10 cellular contexts compared by ENCODE assay signal in the genomic region with DNA sequence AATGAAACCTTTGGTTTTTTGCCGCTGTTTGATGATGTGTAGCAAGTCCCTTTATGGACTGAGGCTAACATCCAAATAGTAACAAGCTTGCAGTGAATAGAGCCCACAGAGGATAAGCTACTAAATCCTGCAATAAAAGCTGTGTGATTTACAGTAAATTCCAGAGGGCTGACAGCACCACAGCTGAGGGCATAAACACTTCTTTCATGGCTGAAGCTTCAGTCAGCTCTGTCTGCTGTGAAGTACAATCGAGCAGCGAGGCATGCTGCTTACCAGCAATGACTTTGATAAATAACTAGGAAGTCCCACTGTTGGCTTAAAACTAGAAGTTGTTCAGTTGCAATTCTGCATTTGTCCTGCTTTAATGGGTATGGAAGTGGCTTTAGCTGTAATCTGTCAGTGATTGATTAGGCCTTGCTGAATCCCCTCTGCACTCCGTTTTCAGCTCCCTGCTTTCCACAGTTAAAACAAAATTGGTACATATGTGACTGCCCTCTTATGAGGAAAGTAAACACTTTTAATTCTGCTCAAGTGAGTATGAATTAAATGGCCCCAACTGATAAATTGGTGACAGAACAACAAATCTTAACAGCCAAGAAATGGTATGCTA.
DNase-seq lines count a peak whose midpoint lies in the region; ATAC-seq, FAIRE-seq and TF ChIP-seq lines count a peak whose summit lies in the region.
"Had no signal": no experiment of that assay in that cellular context is flagged by ENCODE, and none has a peak within 500 bp of the region (broad histone marks: within the 10 kb centered on the region; RNA-seq: fewer than 3 reads in every experiment).

No MANE protein-coding gene starts in this region.

- H3K4me3 Mint-ChIP-seq in natural killer cell treated with Interleukin-12 subunit alpha and Interleukin-12 subunit beta and Interleukin-15 and Interleukin-18, amount 100 ng/mL, for 72 hours, result no peak overlapping the region

- peak overlapping the region; percentile 3 for H3K27ac ChIP-seq in psoas muscle
- H3K27ac ChIP-seq in HepG2 (ENCODE audit: extremely low read length, insufficient read depth, low read length), result no peak overlapping the region
- H3K27ac ChIP-seq: tibial artery had no signal

- TF ChIP-seq CTCF in psoas muscle (IDR thresholded peaks at IDR 0.05) (no peak), HepG2 (CRISPR knock-in tag; IDR thresholded peaks at IDR 0.05) (no peak)

- no peak for TF ChIP-seq RAD21 in HepG2 (CRISPR knock-in tag; IDR thresholded peaks at IDR 0.05)

- no peak for FAIRE-seq in HepG2 (lab: Jason Lieb, UNC)

- no peak overlapping the region for H2AFZ ChIP-seq in HepG2 (ENCODE audit: low read length)

- no peaks in the 10 kb centered on the region for H4K20me1 ChIP-seq in HepG2 (ENCODE audit: insufficient read depth, low read length)

- no TSS peak for BruUV-seq in HepG2 (replicated peaks; lab: Mats Ljungman, UMichigan)

- intact Hi-C loops in psoas muscle (cut with DNase I), result no loop called here
- intact Hi-C loops in HepG2 (cut with micrococcal nuclease; ENCODE audit: unreplicated experiment), result no loop called here

- no peak for TF ChIP-seq EP300 in HepG2 (IDR thresholded peaks at IDR 0.05; ENCODE audit: low read depth in 2 of 2, low read length in 2 of 2)
- TF ChIP-seq EP300 in HepG2 (CRISPR knock-in tag; IDR thresholded peaks at IDR 0.05; ENCODE audit: borderline replicate concordance), result no peak

- H3K27ac Mint-ChIP-seq in natural killer cell treated with Interleukin-12 subunit alpha and Interleukin-12 subunit beta and Interleukin-15 and Interleukin-18, amount 100 ng/mL, for 72 hours, result no peak overlapping the region

- H3K9me3 ChIP-seq in psoas muscle (no peaks in the 10 kb centered on the region), HepG2 (ENCODE audit: low read length) (no peaks in the 10 kb centered on the region)
- H3K9me3 ChIP-seq: tibial artery had no signal

- H3K27me3 Mint-ChIP-seq in natural killer cell treated with Interleukin-12 subunit alpha and Interleukin-12 subunit beta and Interleukin-15 and Interleukin-18, amount 100 ng/mL, for 72 hours, result no peaks in the 10 kb centered on the region

- DNase-seq in GM04503 (ENCODE audit: low read depth) (peak; percentile 69), NCI-H774 (lab: John Stamatoyannopoulos, UW) (peak; percentile 44), fibroblast of peridontal ligament (ENCODE audit: extremely low read depth) (peak; percentile 48), psoas muscle (no peak), HepG2 (ENCODE audit: low spot score) (no peak), GOT3 (lab: John Stamatoyannopoulos, UW) (no peak), mucosa of gallbladder (ENCODE audit: low spot score) (no peak)
- no peak for DNase-seq in natural killer cell treated with Interleukin-12 subunit alpha and Interleukin-12 subunit beta and Interleukin-15 and Interleukin-18, amount 100 ng/mL, for 72 hours (ENCODE audit: low spot score)
- DNase-seq: activated CD4-positive, alpha-beta T cell treated with anti-CD3 and anti-CD28 coated beads, Interleukin-2, amount 50 U/mL, for 4 hours; tibial artery had no signal

- H3K9ac ChIP-seq in HepG2 (ENCODE audit: insufficient read depth, low read depth, low read length), result no peak overlapping the region

- in situ Hi-C loops in HepG2 (cut with HindIII; ENCODE audit: extremely low pct_ligation_motif_present, low pct_unique_long_range_greater_than_20kb), result no loop called here

- 16 to 28% (median 20%) methylated on average over 4 of the region's 4 CpGs for WGBS in psoas muscle, 3 donors
- 21% methylated on average over 4 of the region's 4 CpGs for WGBS in HepG2 (ENCODE audit: low lambda C conversion rate)

- CTCF ChIA-PET in HepG2 (lab: Yijun Ruan, JAX; ENCODE audit: low intra/inter-chr PET ratio, low total read pairs), result no interaction called here

- no peaks in the 10 kb centered on the region for H3K36me3 Mint-ChIP-seq in natural killer cell treated with Interleukin-12 subunit alpha and Interleukin-12 subunit beta and Interleukin-15 and Interleukin-18, amount 100 ng/mL, for 72 hours

- H3K4me2 ChIP-seq in HepG2 (ENCODE audit: low read depth, low read length), result no peak overlapping the region

- H3K4me1 ChIP-seq in psoas muscle (peaks cover 21% of the 10 kb centered on the region), HepG2 (ENCODE audit: insufficient read depth, low read length) (no peaks in the 10 kb centered on the region)

- H3K79me2 ChIP-seq in HepG2 (ENCODE audit: insufficient read depth, low read length), result no peaks in the 10 kb centered on the region

- H3K27me3 ChIP-seq in psoas muscle (ENCODE audit: insufficient read depth in 3 of 3, low read length in 2 of 3) (no peaks in the 10 kb centered on the region), HepG2 (ENCODE audit: control insufficient read depth in 1 of 2, insufficient read depth in 2 of 2, low read length in 2 of 2) (no peaks in the 10 kb centered on the region)
- H3K27me3 ChIP-seq: tibial artery had no signal

- H3K4me3 ChIP-seq in psoas muscle, result peak overlapping the region; percentile 0
- no peak overlapping the region for H3K4me3 ChIP-seq in HepG2 (replicated peaks in 1 of 3; ENCODE audit: insufficient read depth in 1 of 3, low read depth in 2 of 3, low read length in 3 of 3)
- H3K4me3 ChIP-seq: tibial artery had no signal

- no peaks in the 10 kb centered on the region for H3K4me1 Mint-ChIP-seq in natural killer cell treated with Interleukin-12 subunit alpha and Interleukin-12 subunit beta and Interleukin-15 and Interleukin-18, amount 100 ng/mL, for 72 hours (ENCODE audit: low read depth in 2 of 2)

- H3K9me3 Mint-ChIP-seq in natural killer cell treated with Interleukin-12 subunit alpha and Interleukin-12 subunit beta and Interleukin-15 and Interleukin-18, amount 100 ng/mL, for 72 hours, result peaks cover 6% of the 10 kb centered on the region

- ATAC-seq in psoas muscle (peak in 2 of 4 donors; percentile 37 to 68), HepG2 (no peak)
- no peak for ATAC-seq in natural killer cell treated with Interleukin-12 subunit alpha and Interleukin-12 subunit beta and Interleukin-15 and Interleukin-18, amount 100 ng/mL, for 72 hours

- TF ChIP-seq POLR2A in HepG2 (IDR thresholded peaks at IDR 0.05; ENCODE audit: insufficient read depth in 1 of 2, low read depth in 2 of 2, low read length in 2 of 2), result no peak

- POLR2A ChIA-PET in HepG2 (lab: Yijun Ruan, JAX), result no interaction called here

- H3K36me3 ChIP-seq in psoas muscle (ENCODE audit: insufficient read depth in 1 of 2, low read depth in 1 of 2) (no peaks in the 10 kb centered on the region), HepG2 (replicated peaks in 1 of 2; ENCODE audit: control insufficient read depth in 1 of 2, insufficient read depth in 2 of 2, low read length in 2 of 2) (no peaks in the 10 kb centered on the region)
- H3K36me3 ChIP-seq: tibial artery had no signal

TF ChIP-seq in HepG2, 621 proteins besides CTCF, POLR2A, EP300 and RAD21:
- no peak for TF ChIP-seq FLYWCH1 (CRISPR knock-in tag; IDR thresholded peaks at IDR 0.05)
- no peak for TF ChIP-seq TEAD2 (CRISPR knock-in tag; IDR thresholded peaks at IDR 0.05)
- no peak for TF ChIP-seq NCOR1 (IDR thresholded peaks at IDR 0.05; ENCODE audit: borderline replicate concordance, low read length)
- no peak for TF ChIP-seq ZSCAN30 (CRISPR knock-in tag; IDR thresholded peaks at IDR 0.05)
- TF ChIP-seq SNAI1 (CRISPR knock-in tag; IDR thresholded peaks at IDR 0.05; ENCODE audit: borderline replicate concordance), result no peak
- TF ChIP-seq, protein P1, sequence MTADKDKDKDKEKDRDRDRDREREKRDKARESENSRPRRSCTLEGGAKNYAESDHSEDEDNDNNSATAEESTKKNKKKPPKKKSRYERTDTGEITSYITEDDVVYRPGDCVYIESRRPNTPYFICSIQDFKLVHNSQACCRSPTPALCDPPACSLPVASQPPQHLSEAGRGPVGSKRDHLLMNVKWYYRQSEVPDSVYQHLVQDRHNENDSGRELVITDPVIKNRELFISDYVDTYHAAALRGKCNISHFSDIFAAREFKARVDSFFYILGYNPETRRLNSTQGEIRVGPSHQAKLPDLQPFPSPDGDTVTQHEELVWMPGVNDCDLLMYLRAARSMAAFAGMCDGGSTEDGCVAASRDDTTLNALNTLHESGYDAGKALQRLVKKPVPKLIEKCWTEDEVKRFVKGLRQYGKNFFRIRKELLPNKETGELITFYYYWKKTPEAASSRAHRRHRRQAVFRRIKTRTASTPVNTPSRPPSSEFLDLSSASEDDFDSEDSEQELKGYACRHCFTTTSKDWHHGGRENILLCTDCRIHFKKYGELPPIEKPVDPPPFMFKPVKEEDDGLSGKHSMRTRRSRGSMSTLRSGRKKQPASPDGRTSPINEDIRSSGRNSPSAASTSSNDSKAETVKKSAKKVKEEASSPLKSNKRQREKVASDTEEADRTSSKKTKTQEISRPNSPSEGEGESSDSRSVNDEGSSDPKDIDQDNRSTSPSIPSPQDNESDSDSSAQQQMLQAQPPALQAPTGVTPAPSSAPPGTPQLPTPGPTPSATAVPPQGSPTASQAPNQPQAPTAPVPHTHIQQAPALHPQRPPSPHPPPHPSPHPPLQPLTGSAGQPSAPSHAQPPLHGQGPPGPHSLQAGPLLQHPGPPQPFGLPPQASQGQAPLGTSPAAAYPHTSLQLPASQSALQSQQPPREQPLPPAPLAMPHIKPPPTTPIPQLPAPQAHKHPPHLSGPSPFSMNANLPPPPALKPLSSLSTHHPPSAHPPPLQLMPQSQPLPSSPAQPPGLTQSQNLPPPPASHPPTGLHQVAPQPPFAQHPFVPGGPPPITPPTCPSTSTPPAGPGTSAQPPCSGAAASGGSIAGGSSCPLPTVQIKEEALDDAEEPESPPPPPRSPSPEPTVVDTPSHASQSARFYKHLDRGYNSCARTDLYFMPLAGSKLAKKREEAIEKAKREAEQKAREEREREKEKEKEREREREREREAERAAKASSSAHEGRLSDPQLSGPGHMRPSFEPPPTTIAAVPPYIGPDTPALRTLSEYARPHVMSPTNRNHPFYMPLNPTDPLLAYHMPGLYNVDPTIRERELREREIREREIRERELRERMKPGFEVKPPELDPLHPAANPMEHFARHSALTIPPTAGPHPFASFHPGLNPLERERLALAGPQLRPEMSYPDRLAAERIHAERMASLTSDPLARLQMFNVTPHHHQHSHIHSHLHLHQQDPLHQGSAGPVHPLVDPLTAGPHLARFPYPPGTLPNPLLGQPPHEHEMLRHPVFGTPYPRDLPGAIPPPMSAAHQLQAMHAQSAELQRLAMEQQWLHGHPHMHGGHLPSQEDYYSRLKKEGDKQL (CRISPR knock-in tag; IDR thresholded peaks at IDR 0.05; ENCODE audit: low read depth), result no peak
- no peak for TF ChIP-seq RBM39 (IDR thresholded peaks at IDR 0.05; ENCODE audit: low read depth, low read length, poor library complexity, severe bottlenecking)

Comparison
In these comparisons a context has a peak if more than half of its experiments do, and no peak if none do; other contexts are left out.
1. DNase-seq: peak in GM04503 (single experiment), NCI-H774 (single experiment) and fibroblast of peridontal ligament (single experiment); none in psoas muscle (0 of 2), HepG2 (single experiment), GOT3 (single experiment), natural killer cell treated with Interleukin-12 subunit alpha and Interleukin-12 subunit beta and Interleukin-15 and Interleukin-18, amount 100 ng/mL, for 72 hours (single experiment) and mucosa of gallbladder (single experiment).